15 cellular contexts compared by ENCODE assay signal in genomic region chr18:21053127-21053526, GRCh38. TPM values are rescaled to one million over a fixed set of nuclear protein-coding genes. Genes with fewer than 3 reads are reported as not detected.
DNase-seq lines count a peak whose midpoint lies in the region; ATAC-seq, FAIRE-seq and TF ChIP-seq lines count a peak whose summit lies in the region.
"Had no signal": no experiment of that assay in that cellular context is flagged by ENCODE, and none has a peak within 500 bp of the region (broad histone marks: within the 10 kb centered on the region; RNA-seq: fewer than 3 reads in every experiment).

No MANE protein-coding gene starts in this region.

- no peak overlapping the region for H2AFZ ChIP-seq in fibroblast of lung (ENCODE audit: low read length)

- TF ChIP-seq CTCF in AG09309 (IDR thresholded peaks at IDR 0.05; ENCODE audit: control insufficient read depth, insufficient read depth, low read depth, low read length, missing control alignments) (no peak), fibroblast of lung (conservative IDR thresholded peaks at IDR 0.05 in 1 of 2, IDR thresholded peaks at IDR 0.05 in 1 of 2; ENCODE audit: low read depth in 1 of 2, low read length in 2 of 2) (no peak)

- H3K27me3 ChIP-seq in fibroblast of lung (ENCODE audit: control insufficient read depth, insufficient read depth, low read length), result no peaks in the 10 kb centered on the region

- H4K20me1 ChIP-seq in fibroblast of lung (ENCODE audit: control insufficient read depth, extremely low read depth, insufficient read depth, low read length), result no peaks in the 10 kb centered on the region

- no peak overlapping the region for H3K4me2 ChIP-seq in fibroblast of lung (ENCODE audit: extremely low read depth, insufficient read depth, low read length)

- H3K36me3 ChIP-seq in fibroblast of lung (ENCODE audit: control insufficient read depth, insufficient read depth, low read length), result no peaks in the 10 kb centered on the region

- H3K4me3 ChIP-seq in AG09309 (ENCODE audit: control insufficient read depth, low read depth, low read length), result no peak overlapping the region
- H3K4me3 ChIP-seq in fibroblast of lung (replicated peaks in 1 of 4; ENCODE audit: control extremely low read depth in 1 of 4, insufficient read depth in 1 of 4, low read depth in 3 of 4, low read length in 4 of 4), result no peak overlapping the region

- H3K79me2 ChIP-seq in fibroblast of lung (ENCODE audit: control insufficient read depth, insufficient read depth, low read length), result peaks cover 56% of the 10 kb centered on the region

- H3K9me3 ChIP-seq in fibroblast of lung (ENCODE audit: control insufficient read depth, insufficient read depth, low read depth, low read length), result no peaks in the 10 kb centered on the region

- no peak overlapping the region for H3K9ac ChIP-seq in fibroblast of lung (ENCODE audit: insufficient read depth, low read length)

- DNase-seq in AG09309 (ENCODE audit: low read depth), result peak; percentile 89
- DNase-seq in RCC 7860 (ENCODE audit: low spot score), result peak; percentile 35
- DNase-seq in fibroblast of lung (ENCODE audit: low read depth in 2 of 2), result peak; percentile 82 to 90
- peak; percentile 39 for DNase-seq in myocyte (ENCODE audit: low read depth)
- DNase-seq in OCI-M2 (lab: John Stamatoyannopoulos, UW; ENCODE audit: unreplicated experiment), result no peak
- DNase-seq in DMS 273 (lab: John Stamatoyannopoulos, UW; ENCODE audit: unreplicated experiment), result no peak
- DNase-seq in activated gamma-delta T cell treated with Interleukin-2 at 50 U/mL for 16 hours, result no peak
- DNase-seq: activated T-cell treated with anti-CD3 and anti-CD28 coated beads, Interleukin-2, amount 50 U/mL, for 24 hours; CD4-positive, alpha-beta memory T cell; naive thymus-derived CD8-positive, alpha-beta T cell; NCI-H446; T-cell had no signal

- H3K4me1 ChIP-seq in fibroblast of lung (ENCODE audit: control insufficient read depth, extremely low read depth, insufficient read depth, low read length), result peaks cover 6% of the 10 kb centered on the region

- H3K27ac ChIP-seq in fibroblast of lung (ENCODE audit: insufficient read depth, low read length), result no peak overlapping the region

- no peak for ATAC-seq in HG02970 (IDR thresholded peaks at IDR 0.05; ENCODE audit: low FRiP score, unreplicated experiment)
- ATAC-seq: HCT116; naive thymus-derived CD8-positive, alpha-beta T cell; T-cell had no signal

- FAIRE-seq in RCC 7860 (lab: Jason Lieb, UNC), result no peak
- FAIRE-seq: endometrium had no signal

RNA-seq across cellular contexts. Expression of gene ROCK1, which starts 58.5 kb away (rescaled TPM):
- total RNA-seq in fibroblast of lung (39.5 and 55.2 TPM in 2 replicates), myocyte (24.7 and 46.3 TPM in 2 replicates)
- 25.4 and 33.2 TPM in 2 replicates for polyA plus RNA-seq in fibroblast of lung
- polyA plus RNA-seq in fibroblast of lung (2012), result 31.2 and 40.5 TPM in 2 replicates
- polyA minus RNA-seq in fibroblast of lung (ENCODE audit: low replicate concordance), result 2.2 and 2.6 TPM in 2 replicates
- 12.7 TPM for polyA plus RNA-seq in myocyte (2012)

Comparison
In these comparisons a context has a peak if more than half of its experiments do, and no peak if none do; other contexts are left out.
1. DNase-seq: peak in AG09309 (single experiment), RCC 7860 (single experiment), fibroblast of lung (2 of 2) and myocyte (single experiment); none in OCI-M2 (single experiment), DMS 273 (single experiment) and activated gamma-delta T cell treated with Interleukin-2 at 50 U/mL for 16 hours (single experiment).